29 cellular contexts compared by ENCODE assay signal in the genomic region with DNA sequence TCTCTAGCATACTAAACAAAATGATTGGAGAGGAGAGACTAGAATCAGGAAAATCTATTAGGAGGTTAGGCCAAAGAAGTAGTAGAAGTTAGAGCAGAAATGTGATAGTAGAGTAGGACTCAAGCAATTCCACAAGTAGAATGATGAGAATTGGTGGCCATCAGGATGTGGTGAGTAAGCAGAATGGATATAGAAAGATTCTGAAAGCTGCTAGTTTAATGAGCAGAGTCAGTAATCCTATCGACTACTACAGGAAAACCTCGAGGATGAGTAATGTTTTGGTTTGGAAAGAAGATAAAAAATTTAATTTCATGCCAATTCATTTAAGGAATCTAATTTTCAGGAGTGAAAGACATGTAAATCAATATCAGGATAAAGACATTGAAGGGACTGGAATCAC.
"Had no signal": no experiment of that assay in that cellular context is flagged by ENCODE, and none has a peak within 500 bp of the region (broad histone marks: within the 10 kb centered on the region; RNA-seq: fewer than 3 reads in every experiment).

No MANE protein-coding gene starts in this region.

- H3K4me1 ChIP-seq: colonic mucosa, esophagus muscularis mucosa, esophagus squamous epithelium, foreskin keratinocyte, gastrocnemius medialis, gastroesophageal sphincter, heart left ventricle, heart right ventricle had no signal

- H3K36me3 ChIP-seq: colonic mucosa, esophagus muscularis mucosa, esophagus squamous epithelium, gastrocnemius medialis, gastroesophageal sphincter, heart left ventricle, heart right ventricle had no signal

- H3K4me1 Mint-ChIP-seq: endodermal cell had no signal

- H3K27ac ChIP-seq: colonic mucosa, coronary artery, dorsolateral prefrontal cortex, epithelial cell of prostate, esophagus muscularis mucosa, esophagus squamous epithelium, foreskin keratinocyte, gastrocnemius medialis, gastroesophageal sphincter, heart left ventricle, heart right ventricle had no signal

- H3K27me3 Mint-ChIP-seq: dendritic cell treated with granulocyte-macrophage colony-stimulating factor and Interleukin-4, amounts not matched to agents 40 ng/mL and 50 ng/mL, for 4 days; effector memory CD8-positive, alpha-beta T cell had no signal

- H3K9me3 Mint-ChIP-seq: endodermal cell had no signal

- FAIRE-seq: colon, endometrium, endothelial cell of umbilical vein, frontal cortex had no signal

- H3K27ac Mint-ChIP-seq: dendritic cell treated with granulocyte-macrophage colony-stimulating factor and Interleukin-4, amounts not matched to agents 40 ng/mL and 50 ng/mL, for 4 days; effector memory CD8-positive, alpha-beta T cell; endodermal cell had no signal

- H3K27me3 ChIP-seq: colonic mucosa, dorsolateral prefrontal cortex, esophagus muscularis mucosa, esophagus squamous epithelium, foreskin keratinocyte, gastrocnemius medialis, gastroesophageal sphincter, heart left ventricle, heart right ventricle had no signal

- H3K9me3 ChIP-seq: colonic mucosa, esophagus muscularis mucosa, esophagus squamous epithelium, gastrocnemius medialis, gastroesophageal sphincter had no signal

- H3K4me3 ChIP-seq: colonic mucosa, coronary artery, dorsolateral prefrontal cortex, esophagus muscularis mucosa, esophagus squamous epithelium, gastrocnemius medialis, gastroesophageal sphincter, heart left ventricle, heart right ventricle had no signal

- ATAC-seq: effector memory CD8-positive, alpha-beta T cell; esophagus mucosa; foreskin keratinocyte; gastrocnemius medialis; gastroesophageal sphincter; heart left ventricle; heart right ventricle had no signal

- H3K4me3 Mint-ChIP-seq: dendritic cell treated with granulocyte-macrophage colony-stimulating factor and Interleukin-4, amounts not matched to agents 40 ng/mL and 50 ng/mL, for 4 days; effector memory CD8-positive, alpha-beta T cell; endodermal cell had no signal

- DNase-seq: colonic mucosa; cortex of kidney; dermis blood vessel endothelial cell; dorsolateral prefrontal cortex; effector CD4-positive, alpha-beta T cell; effector CD8-positive, alpha-beta T cell; effector memory CD4-positive, alpha-beta T cell; effector memory CD8-positive, alpha-beta T cell; endodermal cell; erythroblast; esophagus squamous epithelium; foreskin fibroblast; foreskin melanocyte; gastrocnemius medialis; glutamatergic neuron; head of caudate nucleus; heart left ventricle; heart right ventricle had no signal
